ENCODE assay signal across 17 cellular contexts in genomic region chr18:53991202-53991601, GRCh38.
DNase-seq lines count a peak whose midpoint lies in the region; ATAC-seq, FAIRE-seq and TF ChIP-seq lines count a peak whose summit lies in the region.
"Had no signal": no experiment of that assay in that cellular context is flagged by ENCODE, and none has a peak within 500 bp of the region (broad histone marks: within the 10 kb centered on the region; RNA-seq: fewer than 3 reads in every experiment).

No MANE protein-coding gene starts in this region.

- CTCF ChIA-PET in A549 (lab: Yijun Ruan, JAX), result no interaction called here

- peak overlapping the region; percentile 34; the same call in 2 of the 3 replicates for H3K4me2 ChIP-seq in A549

- peak; percentile 0 to 24 for DNase-seq in A549 (ENCODE audit: low read depth in 1 of 2, low spot score in 1 of 2)
- peak; percentile 6 for DNase-seq in H54 (ENCODE audit: insufficient read length, low spot score)
- DNase-seq in astrocyte of the hippocampus (ENCODE audit: low read depth, low spot score), result peak; percentile 73
- peak; percentile 59 for DNase-seq in islet precursor cell
- DNase-seq in activated CD4-positive, alpha-beta T cell treated with anti-CD3 and anti-CD28 coated beads for 4 hours, result no peak
- DNase-seq: activated CD8-positive, alpha-beta memory T cell treated with anti-CD3 and anti-CD28 coated beads for 24 hours; erythroblast; Karpas-422; mucosa of descending colon; NCI-H2029 treated with DMSO at 0.1 percent for 48 hours; stimulated activated CD4-positive, alpha-beta T cell treated with anti-CD3 and anti-CD28 coated beads, Interleukin-1b, Interleukin-23, amount 100 ng/mL, for 48 hours; stimulated activated CD8-positive, alpha-beta memory T cell treated with anti-CD3 and anti-CD28 coated beads, Interleukin-4, amount 100 ng/mL, for 48 hours; tibial artery had no signal

- TF ChIP-seq RAD21 in A549 (conservative IDR thresholded peaks at IDR 0.05 in 1 of 2, IDR thresholded peaks at IDR 0.05 in 1 of 2), result no peak

- H3K9me3 ChIP-seq in A549, result no peaks in the 10 kb centered on the region
- H3K9me3 ChIP-seq: mucosa of descending colon, tibial artery had no signal

- ATAC-seq in A549, result peak; percentile 32 to 62; a peak in 2 of 6 replicates
- ATAC-seq in GM21367 (IDR thresholded peaks at IDR 0.05; ENCODE audit: unreplicated experiment), result no peak
- no peak for ATAC-seq in GM18517 (IDR thresholded peaks at IDR 0.05; ENCODE audit: unreplicated experiment)
- no peak for ATAC-seq in GM18868 (IDR thresholded peaks at IDR 0.05; ENCODE audit: unreplicated experiment)
- ATAC-seq: mucosa of descending colon had no signal

- FAIRE-seq in A549 (lab: Jason Lieb, UNC) (no peak), H54 (lab: Jason Lieb, UNC) (peak; percentile 52)
- FAIRE-seq: H1 had no signal

- no peak overlapping the region for H3K27ac ChIP-seq in A549
- H3K27ac ChIP-seq: tibial artery had no signal

- POLR2A ChIA-PET in A549 (lab: Yijun Ruan, JAX), result no interaction called here

- H3K4me3 ChIP-seq in A549, result no peak overlapping the region
- H3K4me3 ChIP-seq: mucosa of descending colon, tibial artery had no signal

- no peak for TF ChIP-seq EP300 in A549 (IDR thresholded peaks at IDR 0.05)

- 6% methylated on average over 3 of the region's 3 CpGs for WGBS in A549 (ENCODE audit: missing lambda C conversion rate)

- no peak for TF ChIP-seq POLR2A in A549 (IDR thresholded peaks at IDR 0.05; ENCODE audit: low read length)
- TF ChIP-seq POLR2A in H54 (IDR thresholded peaks at IDR 0.05; ENCODE audit: low read depth, low read length), result no peak

- H3K4me1 ChIP-seq in A549, result peaks cover 8% of the 10 kb centered on the region; the same call in 1 of the 3 replicates
- H3K4me1 ChIP-seq: tibial artery had no signal

- no peak for TF ChIP-seq CTCF in A549 (IDR thresholded peaks at IDR 0.05)

TF ChIP-seq in A549, 52 proteins besides CTCF, POLR2A, EP300 and RAD21:
- TF ChIP-seq BCL3 (IDR thresholded peaks at IDR 0.05), result no peak
- TF ChIP-seq FOSL2 (IDR thresholded peaks at IDR 0.05), result no peak
- TF ChIP-seq FOSL2 (CRISPR knock-in tag; IDR thresholded peaks at IDR 0.05), result 0 out of 2 replicates have a peak, but pooled peaks have one; percentile 17

Comparison
In these comparisons a context has a peak if more than half of its experiments do, and no peak if none do; other contexts are left out.
1. ATAC-seq: peak in A549 (2 of 2); none in GM21367 (single experiment), GM18517 (single experiment) and GM18868 (single experiment).
2. DNase-seq: peak in A549 (2 of 2), H54 (single experiment), astrocyte of the hippocampus (single experiment) and islet precursor cell (single experiment); none in activated CD4-positive, alpha-beta T cell treated with anti-CD3 and anti-CD28 coated beads for 4 hours (0 of 2).